In the genomic region with DNA sequence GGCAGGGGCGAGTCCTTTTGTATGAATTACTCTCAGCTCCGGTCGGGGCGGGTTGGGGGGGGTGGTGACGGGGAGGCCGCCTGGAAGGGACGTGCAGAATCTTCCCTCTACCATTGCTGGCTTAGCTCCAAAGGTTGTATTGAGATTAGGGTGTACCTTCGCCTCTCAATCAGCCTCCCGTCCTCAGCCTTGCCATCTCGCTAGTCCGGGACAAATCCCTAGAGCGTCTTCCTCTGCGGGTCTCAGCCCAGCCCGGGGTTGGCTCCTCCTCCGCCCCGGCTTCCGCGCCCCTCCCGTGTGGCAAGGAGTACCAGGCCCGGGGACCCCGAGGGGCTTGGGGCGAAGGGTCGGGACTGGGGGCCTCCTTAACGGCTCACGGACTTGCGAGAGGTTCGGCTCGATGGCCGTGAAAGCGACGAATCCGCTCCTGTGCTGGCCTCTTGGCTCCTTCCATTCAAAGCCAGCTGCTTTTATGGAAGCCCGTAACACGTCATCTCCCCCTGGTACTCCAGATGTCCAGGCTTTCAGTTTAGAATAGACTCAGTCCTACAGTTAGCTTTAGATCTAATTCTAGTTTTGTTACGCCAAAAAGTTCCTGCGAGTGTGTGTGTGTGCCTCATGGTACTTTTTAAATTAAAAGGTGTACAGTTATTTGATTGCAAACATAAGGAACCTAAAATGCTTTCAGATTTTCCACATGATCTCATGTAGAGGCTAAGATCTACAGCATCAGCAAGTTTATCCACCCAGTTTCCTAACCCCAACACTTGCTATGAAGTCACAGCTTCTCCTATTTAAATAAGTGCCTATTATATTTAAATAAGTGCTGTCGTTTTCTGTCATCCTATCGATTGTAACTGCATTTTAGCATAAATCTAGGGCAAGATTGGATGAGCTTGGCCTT, we compare ENCODE assay signal across 8 cellular contexts. TPM values are rescaled to one million over a fixed set of nuclear protein-coding genes. Genes with fewer than 3 reads are reported as not detected.
DNase-seq lines count a peak whose midpoint lies in the region; ATAC-seq lines count a peak whose summit lies in the region.

No MANE protein-coding gene starts in this region.

- H3K4me3 ChIP-seq in Jurkat, Clone E6-1 (ENCODE audit: low read length) = peak overlapping the region; percentile 95
- H3K4me3 ChIP-seq in iPS DF 6.9 (ENCODE audit: low read length) = peak overlapping the region; percentile 82; the same call in 1 of the 2 replicates

- ATAC-seq in GM21786 (IDR thresholded peaks at IDR 0.05; ENCODE audit: unreplicated experiment) (peak; percentile 30), sciatic nerve (peak; percentile 73)

- H3K27ac ChIP-seq in angular gyrus (ENCODE audit: low read depth, low read length) (peak overlapping the region; percentile 98), iPS DF 6.9 (ENCODE audit: low read length) (no peak overlapping the region)

- peak; percentile 86 for DNase-seq in ELR (ENCODE audit: low read depth)
- DNase-seq in Jurkat, Clone E6-1 (ENCODE audit: low read depth, low spot score) = peak; percentile 54
- peak; percentile 92 for DNase-seq in RPMI8226
- DNase-seq in iPS DF 6.9 (ENCODE audit: low read depth, low spot score) = no peak
- peak; percentile 86 for DNase-seq in sciatic nerve (ENCODE audit: low spot score)
- DNase-seq in activated effector memory CD4-positive, alpha-beta T cell treated with Interleukin-2 at 50 U/mL for 16 hours = no peak

- intact Hi-C loops in sciatic nerve (cut with DNase I) = loop anchor here (5.0 to 10.0 kb wide), 2 partner anchors 63 to 1204 kb away; no protein-coding TSS in a partner anchor

- no peaks in the 10 kb centered on the region for H3K4me1 ChIP-seq in iPS DF 6.9 (ENCODE audit: control insufficient read depth, insufficient read depth, low read length)

- no peaks in the 10 kb centered on the region for H3K9me3 ChIP-seq in iPS DF 6.9 (ENCODE audit: control insufficient read depth, insufficient read depth, low read length)

- peaks cover 26% of the 10 kb centered on the region for H3K36me3 ChIP-seq in iPS DF 6.9 (ENCODE audit: control insufficient read depth, insufficient read depth, low read length)

- no peaks in the 10 kb centered on the region for H3K27me3 ChIP-seq in iPS DF 6.9 (ENCODE audit: control insufficient read depth, insufficient read depth, low read length)

- no CpG with 5 or more reads among the region's 38 CpGs for WGBS in iPS DF 6.9 (ENCODE audit: insufficient coverage, insufficient read length)

RNA-seq across cellular contexts. Expression of a gene that starts 0.8 kb away (rescaled TPM):
- polyA plus RNA-seq in Jurkat, Clone E6-1 (2012; ENCODE audit: insufficient read depth, insufficient read length) = 8,518 TPM
- 6,940 TPM for total RNA-seq in sciatic nerve

Comparison
In these comparisons a context has a peak if more than half of its experiments do, and no peak if none do; other contexts are left out.
1. DNase-seq: peak in ELR (single experiment), Jurkat, Clone E6-1 (single experiment), RPMI8226 (single experiment) and sciatic nerve (single experiment); none in iPS DF 6.9 (single experiment) and activated effector memory CD4-positive, alpha-beta T cell treated with Interleukin-2 at 50 U/mL for 16 hours (single experiment).